28 cellular contexts compared by ENCODE assay signal in the genomic region with DNA sequence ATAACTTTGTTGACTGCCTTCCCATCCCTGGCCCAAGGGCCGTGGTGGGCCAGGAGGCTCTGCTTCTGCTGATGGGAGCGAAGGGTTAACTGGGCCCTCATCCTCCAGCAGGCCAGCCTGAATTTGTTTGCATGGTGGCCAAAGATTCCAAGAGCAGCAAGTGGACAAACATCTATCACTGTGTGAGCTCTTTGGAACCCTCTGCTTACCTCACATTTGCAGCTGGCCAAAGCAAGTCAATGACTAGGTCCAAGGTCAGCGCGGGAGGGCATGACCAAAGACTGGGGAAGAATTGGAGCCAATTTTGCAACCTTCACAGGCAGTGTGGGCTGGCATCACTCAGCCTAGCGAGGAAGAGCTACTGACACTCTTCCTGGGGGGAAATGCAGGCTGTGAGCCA.
"Had no signal": no experiment of that assay in that cellular context is flagged by ENCODE, and none has a peak within 500 bp of the region (broad histone marks: within the 10 kb centered on the region; RNA-seq: fewer than 3 reads in every experiment).

No MANE protein-coding gene starts in this region.

- H3K27ac Mint-ChIP-seq: effector memory CD8-positive, alpha-beta T cell; immature natural killer cell; mesothelial cell of epicardium; naive B cell; natural killer cell treated with Interleukin-12 subunit alpha and Interleukin-12 subunit beta and Interleukin-15 and Interleukin-18, amount 100 ng/mL, for 72 hours; progenitor cell of endocrine pancreas; stimulated activated effector memory CD8-positive, alpha-beta T cell treated with anti-CD3 and anti-CD28 coated beads, Interleukin-12 subunit alpha, Interleukin-12 subunit beta, amount 100 ng/mL, for 72 hours had no signal

- H3K27me3 Mint-ChIP-seq: progenitor cell of endocrine pancreas had no signal

- H3K4me3 Mint-ChIP-seq: effector memory CD8-positive, alpha-beta T cell; immature natural killer cell; mesothelial cell of epicardium; naive B cell; natural killer cell treated with Interleukin-12 subunit alpha and Interleukin-12 subunit beta and Interleukin-15 and Interleukin-18, amount 100 ng/mL, for 72 hours; neural crest cell; stimulated activated effector memory CD8-positive, alpha-beta T cell treated with anti-CD3 and anti-CD28 coated beads, Interleukin-12 subunit alpha, Interleukin-12 subunit beta, amount 100 ng/mL, for 72 hours had no signal

- H3K4me3 ChIP-seq: esophagus squamous epithelium, mucosa of descending colon, pancreas, stomach, thyroid gland had no signal

- H3K27me3 ChIP-seq: esophagus squamous epithelium, neutrophil, thyroid gland had no signal

- H3K27ac ChIP-seq: esophagus squamous epithelium, neutrophil, pancreas, stomach, thyroid gland had no signal

- H3K9me3 Mint-ChIP-seq: effector memory CD8-positive, alpha-beta T cell; immature natural killer cell; natural killer cell treated with Interleukin-12 subunit alpha and Interleukin-12 subunit beta and Interleukin-15 and Interleukin-18, amount 100 ng/mL, for 72 hours; stimulated activated effector memory CD8-positive, alpha-beta T cell treated with anti-CD3 and anti-CD28 coated beads, Interleukin-12 subunit alpha, Interleukin-12 subunit beta, amount 100 ng/mL, for 72 hours had no signal

- H3K36me3 Mint-ChIP-seq: immature natural killer cell; mesothelial cell of epicardium; naive B cell; natural killer cell treated with Interleukin-12 subunit alpha and Interleukin-12 subunit beta and Interleukin-15 and Interleukin-18, amount 100 ng/mL, for 72 hours; stimulated activated effector memory CD8-positive, alpha-beta T cell treated with anti-CD3 and anti-CD28 coated beads, Interleukin-12 subunit alpha, Interleukin-12 subunit beta, amount 100 ng/mL, for 72 hours had no signal

- H3K9me3 ChIP-seq: esophagus squamous epithelium, mucosa of descending colon, neutrophil, pancreas, thyroid gland had no signal

- FAIRE-seq: endometrium, pancreas had no signal

- ATAC-seq: effector memory CD8-positive, alpha-beta T cell; left colon; left ventricle myocardium superior; mucosa of descending colon; natural killer cell treated with Interleukin-12 subunit alpha and Interleukin-12 subunit beta and Interleukin-15 and Interleukin-18, amount 100 ng/mL, for 72 hours; sciatic nerve; stimulated activated effector memory CD8-positive, alpha-beta T cell treated with anti-CD3 and anti-CD28 coated beads, Interleukin-12 subunit alpha, Interleukin-12 subunit beta, amount 100 ng/mL, for 72 hours had no signal

- H3K4me1 Mint-ChIP-seq: immature natural killer cell; mesothelial cell of epicardium; naive B cell; neural crest cell; stimulated activated effector memory CD8-positive, alpha-beta T cell treated with anti-CD3 and anti-CD28 coated beads, Interleukin-12 subunit alpha, Interleukin-12 subunit beta, amount 100 ng/mL, for 72 hours had no signal

- H3K4me1 ChIP-seq: esophagus squamous epithelium, pancreas, stomach had no signal

- H3K36me3 ChIP-seq: esophagus squamous epithelium, neutrophil, pancreas, stomach, thyroid gland had no signal

- DNase-seq: cortex of kidney; effector memory CD8-positive, alpha-beta T cell; erythroblast; esophagus squamous epithelium; foreskin melanocyte; hypothalamus; immature natural killer cell; islet precursor cell; kidney glomerular epithelial cell; left colon; left ventricle myocardium superior; mesenchymal stem cell; mucosa of descending colon; naive B cell; pancreas; stimulated activated CD4-positive, alpha-beta T cell treated with anti-CD3 and anti-CD28 coated beads, Interleukin-2, amount 100 ng/mL, for 24 hours; stimulated activated CD4-positive, alpha-beta T cell treated with anti-CD3 and anti-CD28 coated beads, Interleukin-4, amount 100 ng/mL, for 24 hours; stimulated activated naive CD4-positive, alpha-beta T cell treated with Interleukin-2 at 50 U/mL for 16 hours; stomach; thyroid gland had no signal
